In the genomic region with DNA sequence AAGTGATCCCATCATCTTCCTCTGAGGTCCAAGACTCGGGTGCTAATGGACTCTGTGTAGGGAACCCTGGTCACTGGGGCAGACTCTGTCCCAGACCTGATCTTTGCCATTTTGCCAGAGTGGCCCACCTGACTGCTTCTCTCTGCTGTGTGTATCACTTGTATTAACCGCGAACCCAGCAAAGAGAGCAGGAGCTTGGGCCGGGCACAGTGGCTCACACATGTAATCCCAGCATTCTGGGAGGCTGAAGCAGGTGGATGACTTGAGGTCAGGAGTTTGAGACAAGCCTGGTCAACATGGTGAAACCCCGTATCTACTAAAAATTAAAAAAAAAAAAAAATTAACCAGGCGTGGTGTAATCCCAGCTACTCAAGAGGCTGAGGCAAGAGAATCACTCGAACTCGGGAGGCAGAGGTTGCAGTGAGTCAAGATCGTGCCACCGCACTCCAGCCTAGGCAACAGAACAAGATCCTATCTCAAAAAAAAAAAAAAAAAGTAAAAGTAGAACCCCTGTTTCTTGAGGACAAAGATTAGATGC, we compare ENCODE assay signal across 11 cellular contexts. TPM values are rescaled to one million over a fixed set of nuclear protein-coding genes. Genes with fewer than 3 reads are reported as not detected.
DNase-seq lines count a peak whose midpoint lies in the region; ATAC-seq and TF ChIP-seq lines count a peak whose summit lies in the region.
"Had no signal": no experiment of that assay in that cellular context is flagged by ENCODE, and none has a peak within 500 bp of the region (broad histone marks: within the 10 kb centered on the region; RNA-seq: fewer than 3 reads in every experiment).

No MANE protein-coding gene starts in this region.

- H3K36me3 ChIP-seq in DOHH2 (ENCODE audit: control insufficient read depth, low read length) (no peaks in the 10 kb centered on the region), Caco-2 (ENCODE audit: control insufficient read depth, insufficient read depth, low read length) (no peaks in the 10 kb centered on the region)
- H3K36me3 ChIP-seq in naive thymus-derived CD4-positive, alpha-beta T cell (ENCODE audit: control insufficient read depth in 2 of 3, insufficient read depth in 3 of 3, low read length in 3 of 3): no peaks in the 10 kb centered on the region

- H3K4me1 ChIP-seq in DOHH2 (ENCODE audit: control insufficient read depth, low read length) (peaks cover 76% of the 10 kb centered on the region), Caco-2 (peaks cover 38% of the 10 kb centered on the region)
- peaks cover 43 to 62% of the 10 kb centered on the region in 2 donors for H3K4me1 ChIP-seq in naive thymus-derived CD4-positive, alpha-beta T cell (ENCODE audit: control insufficient read depth in 2 of 2, insufficient read depth in 2 of 2, low read length in 2 of 2)

- no peaks in the 10 kb centered on the region for H3K9me2 ChIP-seq in DOHH2 (replicated peaks; ENCODE audit: control insufficient read depth, low read length)

- no peaks in the 10 kb centered on the region for H3K9me3 Mint-ChIP-seq in IgD-negative memory B cell
- no peaks in the 10 kb centered on the region for H3K9me3 Mint-ChIP-seq in activated T-cell treated with anti-CD3 and anti-CD28 coated beads, Interleukin-2, amount 50 U/mL, for 72 hours
- no peaks in the 10 kb centered on the region for H3K9me3 Mint-ChIP-seq in naive thymus-derived CD4-positive, alpha-beta T cell
- no peaks in the 10 kb centered on the region for H3K9me3 Mint-ChIP-seq in Caco-2 (ENCODE audit: unreplicated experiment)

- ATAC-seq in activated T-cell treated with anti-CD3 and anti-CD28 coated beads, Interleukin-2, amount 50 U/mL, for 72 hours (replicated peaks in 1 of 2): peak; percentile 4 to 24
- peak; percentile 16 for ATAC-seq in naive thymus-derived CD4-positive, alpha-beta T cell
- ATAC-seq in HG02798 (IDR thresholded peaks at IDR 0.05; ENCODE audit: poor library complexity, unreplicated experiment) (no peak), GM19463 (IDR thresholded peaks at IDR 0.05; ENCODE audit: unreplicated experiment) (no peak)

- peaks cover 47% of the 10 kb centered on the region for H4K20me1 ChIP-seq in DOHH2 (ENCODE audit: control insufficient read depth, insufficient read depth, low read depth, low read length)

- H3K4me3 Mint-ChIP-seq in IgD-negative memory B cell: peak overlapping the region in 3 of 4 donors; percentile 44 to 88 (median 71)
- H3K4me3 Mint-ChIP-seq in activated T-cell treated with anti-CD3 and anti-CD28 coated beads, Interleukin-2, amount 50 U/mL, for 72 hours: peak overlapping the region; percentile 42 to 67
- H3K4me3 Mint-ChIP-seq in naive thymus-derived CD4-positive, alpha-beta T cell: peak overlapping the region in 9 of 10 donors; percentile 19 to 62 (median 47)
- no peak overlapping the region for H3K4me3 Mint-ChIP-seq in Caco-2 (ENCODE audit: unreplicated experiment)

- peak overlapping the region; percentile 31; the same call in 1 of the 2 replicates for H3K4me2 ChIP-seq in DOHH2 (ENCODE audit: low read length)

- H3K27ac ChIP-seq in DOHH2 (ENCODE audit: low read depth, low read length): no peak overlapping the region
- H3K27ac ChIP-seq in naive thymus-derived CD4-positive, alpha-beta T cell (ENCODE audit: low read depth, low read length): no peak overlapping the region
- H3K27ac ChIP-seq: dorsolateral prefrontal cortex had no signal

- no peaks in the 10 kb centered on the region for H3K36me3 Mint-ChIP-seq in IgD-negative memory B cell
- no peaks in the 10 kb centered on the region for H3K36me3 Mint-ChIP-seq in activated T-cell treated with anti-CD3 and anti-CD28 coated beads, Interleukin-2, amount 50 U/mL, for 72 hours (ENCODE audit: insufficient read depth in 2 of 2)
- no peaks in the 10 kb centered on the region for H3K36me3 Mint-ChIP-seq in naive thymus-derived CD4-positive, alpha-beta T cell
- no peaks in the 10 kb centered on the region for H3K36me3 Mint-ChIP-seq in Caco-2 (ENCODE audit: insufficient read depth, unreplicated experiment)

- BruUV-seq in Caco-2 (replicated peaks; lab: Mats Ljungman, UMichigan): no TSS peak

- H3K27ac Mint-ChIP-seq in IgD-negative memory B cell (peak overlapping the region; percentile 74 to 94 (median 78)), Caco-2 (ENCODE audit: unreplicated experiment) (no peak overlapping the region)
- H3K27ac Mint-ChIP-seq in activated T-cell treated with anti-CD3 and anti-CD28 coated beads, Interleukin-2, amount 50 U/mL, for 72 hours: peak overlapping the region; percentile 79
- peak overlapping the region in 6 of 9 donors; percentile 26 to 90 (median 66) for H3K27ac Mint-ChIP-seq in naive thymus-derived CD4-positive, alpha-beta T cell

- POLR2A ChIA-PET in naive thymus-derived CD4-positive, alpha-beta T cell (lab: Charles Lee): interaction anchor here (0.7 kb wide), 1 partner anchor 9 kb away, joined by 3 read pairs; no protein-coding TSS in a partner anchor
- POLR2A ChIA-PET in Caco-2 (lab: Charles Lee): no interaction called here

- no peaks in the 10 kb centered on the region for H3K79me2 ChIP-seq in DOHH2 (ENCODE audit: control insufficient read depth, low read length)

- peak; percentile 43 to 66 for DNase-seq in activated T-cell treated with anti-CD3 and anti-CD28 coated beads, Interleukin-2, amount 50 U/mL, for 72 hours
- DNase-seq in naive thymus-derived CD4-positive, alpha-beta T cell: no peak
- DNase-seq in Caco-2: no peak
- no peak for DNase-seq in cortex of kidney (lab: John Stamatoyannopoulos, UW)
- DNase-seq: dorsolateral prefrontal cortex, SW 1271 had no signal

- no peaks in the 10 kb centered on the region for H3F3A ChIP-seq in DOHH2 (ENCODE audit: control insufficient read depth, insufficient read depth)

- peaks cover 45 to 81% (median 79%) of the 10 kb centered on the region in 3 donors for H3K4me1 Mint-ChIP-seq in IgD-negative memory B cell
- H3K4me1 Mint-ChIP-seq in activated T-cell treated with anti-CD3 and anti-CD28 coated beads, Interleukin-2, amount 50 U/mL, for 72 hours (ENCODE audit: low read depth): peaks cover 95% of the 10 kb centered on the region
- H3K4me1 Mint-ChIP-seq in naive thymus-derived CD4-positive, alpha-beta T cell: peaks cover 40 to 81% (median 57%) of the 10 kb centered on the region in 7 donors
- peaks cover 41% of the 10 kb centered on the region for H3K4me1 Mint-ChIP-seq in Caco-2 (ENCODE audit: low read depth, unreplicated experiment)

- CTCF ChIA-PET in naive thymus-derived CD4-positive, alpha-beta T cell (lab: Charles Lee): interaction anchor here (1.5 kb wide), 2 partner anchors 26 to 39 kb away, joined by 3 read pairs; no protein-coding TSS in a partner anchor
- CTCF ChIA-PET in Caco-2 (lab: Charles Lee): no interaction called here

- no peaks in the 10 kb centered on the region for H3K9me3 ChIP-seq in DOHH2 (ENCODE audit: control insufficient read depth, insufficient read depth, low read length)
- H3K9me3 ChIP-seq in naive thymus-derived CD4-positive, alpha-beta T cell (ENCODE audit: control insufficient read depth in 2 of 3, low read length in 3 of 3): no peaks in the 10 kb centered on the region
- no peaks in the 10 kb centered on the region for H3K9me3 ChIP-seq in Caco-2

- intact Hi-C loops in naive thymus-derived CD4-positive, alpha-beta T cell (cut with micrococcal nuclease): loop anchor here in 1 of 2 donors (5.0 kb wide), 1 partner anchor 37 kb away; no protein-coding TSS in a partner anchor
- intact Hi-C loops in Caco-2 (cut with micrococcal nuclease; ENCODE audit: unreplicated experiment): no loop called here

- TF ChIP-seq CTCF in DOHH2 (IDR thresholded peaks at IDR 0.05; ENCODE audit: low read depth, low read length, poor library complexity, severe bottlenecking) (no peak), Caco-2 (IDR thresholded peaks at IDR 0.05; ENCODE audit: insufficient read depth in 1 of 2, low read depth in 1 of 2, low read length in 1 of 2, severe bottlenecking in 1 of 2, unreplicated experiment in 1 of 2) (no peak)

- H3K27me3 Mint-ChIP-seq in IgD-negative memory B cell (no peaks in the 10 kb centered on the region), Caco-2 (ENCODE audit: insufficient read depth, unreplicated experiment) (no peaks in the 10 kb centered on the region)
- no peaks in the 10 kb centered on the region for H3K27me3 Mint-ChIP-seq in activated T-cell treated with anti-CD3 and anti-CD28 coated beads, Interleukin-2, amount 50 U/mL, for 72 hours (ENCODE audit: low read depth)
- no peaks in the 10 kb centered on the region for H3K27me3 Mint-ChIP-seq in naive thymus-derived CD4-positive, alpha-beta T cell

- H3K4me3 ChIP-seq in DOHH2 (ENCODE audit: low read length) (no peak overlapping the region), Caco-2 (ENCODE audit: low read depth, low read length) (no peak overlapping the region)
- H3K4me3 ChIP-seq in naive thymus-derived CD4-positive, alpha-beta T cell (ENCODE audit: low read length): peak overlapping the region; percentile 19
- H3K4me3 ChIP-seq: dorsolateral prefrontal cortex, skin epidermis had no signal

- peaks cover 87% of the 10 kb centered on the region for H3K27me3 ChIP-seq in DOHH2 (ENCODE audit: control insufficient read depth, low read length)
- no peaks in the 10 kb centered on the region for H3K27me3 ChIP-seq in naive thymus-derived CD4-positive, alpha-beta T cell (ENCODE audit: control insufficient read depth in 2 of 2, insufficient read depth in 2 of 2, low read length in 2 of 2)
- H3K27me3 ChIP-seq in Caco-2 (replicated peaks; ENCODE audit: control insufficient read depth, insufficient read depth, low read length): no peaks in the 10 kb centered on the region
- H3K27me3 ChIP-seq: dorsolateral prefrontal cortex had no signal

RNA-seq across cellular contexts. Expression of a gene that starts 32.9 kb away (rescaled TPM):
- not detected for polyA plus RNA-seq in IgD-negative memory B cell
- under 1 TPM; 0.21 to 0.26 TPM for total RNA-seq in activated T-cell treated with anti-CD3 and anti-CD28 coated beads, Interleukin-2, amount 50 U/mL, for 72 hours
- 1 to 10 TPM in 1 of 5 experiments, under 1 TPM in 1, not detected in 3; 0.58 to 1.0 TPM for total RNA-seq in naive thymus-derived CD4-positive, alpha-beta T cell
- polyA plus RNA-seq in naive thymus-derived CD4-positive, alpha-beta T cell: not detected
- total RNA-seq in Caco-2 (2022): 0.56 TPM in 1 of 2 replicates, not detected in the other

RNA-seq across cellular contexts. Expression of a gene that starts 33.4 kb away (rescaled TPM):
- polyA plus RNA-seq in IgD-negative memory B cell: 5.0 TPM
- 10 to 100 TPM; 46.7 to 57.1 TPM for total RNA-seq in activated T-cell treated with anti-CD3 and anti-CD28 coated beads, Interleukin-2, amount 50 U/mL, for 72 hours
- 10 to 100 TPM in 2 of 5 experiments, 1 to 10 TPM in 3; 1.6 to 15.7 (median 5.0) TPM for total RNA-seq in naive thymus-derived CD4-positive, alpha-beta T cell
- not detected for polyA plus RNA-seq in naive thymus-derived CD4-positive, alpha-beta T cell
- 31.4 and 38.1 TPM in 2 replicates for total RNA-seq in Caco-2 (2022)

Comparison
In these comparisons a context has a peak if more than half of its experiments do, and no peak if none do; other contexts are left out.
1. ATAC-seq: peak in activated T-cell treated with anti-CD3 and anti-CD28 coated beads, Interleukin-2, amount 50 U/mL, for 72 hours (2 of 2) and naive thymus-derived CD4-positive, alpha-beta T cell (single experiment); none in HG02798 (single experiment) and GM19463 (single experiment).
2. DNase-seq: peak in activated T-cell treated with anti-CD3 and anti-CD28 coated beads, Interleukin-2, amount 50 U/mL, for 72 hours (2 of 2); none in naive thymus-derived CD4-positive, alpha-beta T cell (0 of 9), Caco-2 (0 of 2) and cortex of kidney (single experiment).